In the genomic region with DNA sequence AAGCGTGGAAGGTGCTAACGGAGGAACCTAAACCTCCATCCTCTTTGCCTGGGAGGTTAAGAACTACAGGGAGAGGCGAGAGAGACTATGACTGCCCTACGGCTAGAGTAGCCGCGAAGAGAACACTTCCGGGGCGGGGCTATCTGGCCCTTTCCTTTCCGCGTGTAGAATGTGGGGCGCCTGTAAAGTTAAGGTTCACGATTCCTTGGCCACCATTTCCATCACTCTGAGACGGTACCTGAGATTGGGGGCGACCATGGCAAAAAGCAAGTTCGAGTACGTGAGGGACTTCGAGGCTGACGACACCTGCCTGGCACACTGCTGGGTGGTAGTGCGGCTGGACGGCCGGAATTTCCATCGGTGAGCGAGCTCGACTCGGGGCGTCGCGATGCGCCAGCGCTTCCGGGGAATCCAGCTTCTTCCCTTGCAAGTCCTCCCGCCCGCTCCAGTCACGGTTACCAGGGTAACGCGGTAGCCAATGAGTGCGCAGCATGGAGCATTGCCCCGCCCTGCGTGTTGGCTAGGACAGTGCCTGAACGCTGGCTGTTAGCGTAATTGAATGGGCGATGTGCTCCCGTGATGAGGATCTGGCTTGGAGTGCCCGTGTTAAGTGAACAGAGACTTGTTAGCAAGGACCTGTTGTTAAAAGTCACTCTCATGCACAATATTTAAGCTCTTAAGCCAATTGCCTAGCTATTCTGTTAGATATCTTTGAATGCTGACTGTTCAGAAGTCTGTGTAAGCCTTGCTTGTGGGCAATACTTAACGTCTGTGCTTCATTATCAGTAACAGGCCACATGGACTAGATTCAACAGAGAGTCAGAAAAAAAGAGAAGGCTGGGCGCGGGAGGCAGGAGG, we compare ENCODE assay signal across 1 cellular context.
TF ChIP-seq lines count a peak whose summit lies in the region.

Gene THG1L (plus strand): TSS at position 149 of the 858 bp plus-strand sequence. CDS start 21 bp downstream, at position 170.

TF ChIP-seq in K562, 482 proteins besides CTCF, POLR2A, EP300 and RAD21 (continued from another document and continues in another):
- TF ChIP-seq ZMIZ1 (IDR thresholded peaks at IDR 0.05; ENCODE audit: low read depth in 2 of 2, low read length in 2 of 2) (no peak; a peak in 1 of 4 replicates), TBP (optimal IDR thresholded peaks at IDR 0.05; ENCODE audit: low read depth, low read length) (peak; percentile 78), CCAR2 (IDR thresholded peaks at IDR 0.05; ENCODE audit: low read depth, low read length) (no peak), LEF1 (IDR thresholded peaks at IDR 0.05) (peak; percentile 63; the same call in 1 of the 2 replicates), ZNF384 (IDR thresholded peaks at IDR 0.05; ENCODE audit: low read depth, low read length) (peak; percentile 77), FOXK1 (CRISPR knock-in tag; IDR thresholded peaks at IDR 0.05; ENCODE audit: borderline replicate concordance) (peak; percentile 18; the same call in 1 of the 2 replicates), ADNP (tag; IDR thresholded peaks at IDR 0.05) (no peak), DMBX1 (CRISPR knock-in tag; IDR thresholded peaks at IDR 0.05; ENCODE audit: borderline replicate concordance) (0 out of 2 replicates have a peak, but pooled peaks have one; percentile 28), SIN3B (IDR thresholded peaks at IDR 0.05; ENCODE audit: low read depth) (peak; percentile 83), SMAD3 (CRISPR knock-in tag; conservative IDR thresholded peaks at IDR 0.05) (no peak), BHLHE40 (IDR thresholded peaks at IDR 0.05; ENCODE audit: low read length) (peak; percentile 57), TRIM24 (IDR thresholded peaks at IDR 0.05) (peak; percentile 44 to 46; a peak in 3 of 4 replicates), ZBTB40 (IDR thresholded peaks at IDR 0.05) (peak; percentile 94), ZBTB40 (CRISPR knock-in tag; IDR thresholded peaks at IDR 0.05) (no peak), AFF4 (CRISPR knock-in tag; IDR thresholded peaks at IDR 0.05) (peak; percentile 63; the same call in 1 of the 2 replicates), WHSC1 (IDR thresholded peaks at IDR 0.05; ENCODE audit: low read length) (no peak)
- TF ChIP-seq, protein P1, sequence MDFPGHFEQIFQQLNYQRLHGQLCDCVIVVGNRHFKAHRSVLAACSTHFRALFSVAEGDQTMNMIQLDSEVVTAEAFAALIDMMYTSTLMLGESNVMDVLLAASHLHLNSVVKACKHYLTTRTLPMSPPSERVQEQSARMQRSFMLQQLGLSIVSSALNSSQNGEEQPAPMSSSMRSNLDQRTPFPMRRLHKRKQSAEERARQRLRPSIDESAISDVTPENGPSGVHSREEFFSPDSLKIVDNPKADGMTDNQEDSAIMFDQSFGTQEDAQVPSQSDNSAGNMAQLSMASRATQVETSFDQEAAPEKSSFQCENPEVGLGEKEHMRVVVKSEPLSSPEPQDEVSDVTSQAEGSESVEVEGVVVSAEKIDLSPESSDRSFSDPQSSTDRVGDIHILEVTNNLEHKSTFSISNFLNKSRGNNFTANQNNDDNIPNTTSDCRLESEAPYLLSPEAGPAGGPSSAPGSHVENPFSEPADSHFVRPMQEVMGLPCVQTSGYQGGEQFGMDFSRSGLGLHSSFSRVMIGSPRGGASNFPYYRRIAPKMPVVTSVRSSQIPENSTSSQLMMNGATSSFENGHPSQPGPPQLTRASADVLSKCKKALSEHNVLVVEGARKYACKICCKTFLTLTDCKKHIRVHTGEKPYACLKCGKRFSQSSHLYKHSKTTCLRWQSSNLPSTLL (IDR thresholded peaks at IDR 0.05): no peak
- TF ChIP-seq, protein P2, sequence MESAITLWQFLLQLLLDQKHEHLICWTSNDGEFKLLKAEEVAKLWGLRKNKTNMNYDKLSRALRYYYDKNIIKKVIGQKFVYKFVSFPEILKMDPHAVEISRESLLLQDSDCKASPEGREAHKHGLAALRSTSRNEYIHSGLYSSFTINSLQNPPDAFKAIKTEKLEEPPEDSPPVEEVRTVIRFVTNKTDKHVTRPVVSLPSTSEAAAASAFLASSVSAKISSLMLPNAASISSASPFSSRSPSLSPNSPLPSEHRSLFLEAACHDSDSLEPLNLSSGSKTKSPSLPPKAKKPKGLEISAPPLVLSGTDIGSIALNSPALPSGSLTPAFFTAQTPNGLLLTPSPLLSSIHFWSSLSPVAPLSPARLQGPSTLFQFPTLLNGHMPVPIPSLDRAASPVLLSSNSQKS (CRISPR knock-in tag; IDR thresholded peaks at IDR 0.05): no peak
- TF ChIP-seq, protein P3, sequence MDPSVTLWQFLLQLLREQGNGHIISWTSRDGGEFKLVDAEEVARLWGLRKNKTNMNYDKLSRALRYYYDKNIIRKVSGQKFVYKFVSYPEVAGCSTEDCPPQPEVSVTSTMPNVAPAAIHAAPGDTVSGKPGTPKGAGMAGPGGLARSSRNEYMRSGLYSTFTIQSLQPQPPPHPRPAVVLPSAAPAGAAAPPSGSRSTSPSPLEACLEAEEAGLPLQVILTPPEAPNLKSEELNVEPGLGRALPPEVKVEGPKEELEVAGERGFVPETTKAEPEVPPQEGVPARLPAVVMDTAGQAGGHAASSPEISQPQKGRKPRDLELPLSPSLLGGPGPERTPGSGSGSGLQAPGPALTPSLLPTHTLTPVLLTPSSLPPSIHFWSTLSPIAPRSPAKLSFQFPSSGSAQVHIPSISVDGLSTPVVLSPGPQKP (CRISPR knock-in tag; IDR thresholded peaks at IDR 0.05): no peak
- TF ChIP-seq, protein P4, sequence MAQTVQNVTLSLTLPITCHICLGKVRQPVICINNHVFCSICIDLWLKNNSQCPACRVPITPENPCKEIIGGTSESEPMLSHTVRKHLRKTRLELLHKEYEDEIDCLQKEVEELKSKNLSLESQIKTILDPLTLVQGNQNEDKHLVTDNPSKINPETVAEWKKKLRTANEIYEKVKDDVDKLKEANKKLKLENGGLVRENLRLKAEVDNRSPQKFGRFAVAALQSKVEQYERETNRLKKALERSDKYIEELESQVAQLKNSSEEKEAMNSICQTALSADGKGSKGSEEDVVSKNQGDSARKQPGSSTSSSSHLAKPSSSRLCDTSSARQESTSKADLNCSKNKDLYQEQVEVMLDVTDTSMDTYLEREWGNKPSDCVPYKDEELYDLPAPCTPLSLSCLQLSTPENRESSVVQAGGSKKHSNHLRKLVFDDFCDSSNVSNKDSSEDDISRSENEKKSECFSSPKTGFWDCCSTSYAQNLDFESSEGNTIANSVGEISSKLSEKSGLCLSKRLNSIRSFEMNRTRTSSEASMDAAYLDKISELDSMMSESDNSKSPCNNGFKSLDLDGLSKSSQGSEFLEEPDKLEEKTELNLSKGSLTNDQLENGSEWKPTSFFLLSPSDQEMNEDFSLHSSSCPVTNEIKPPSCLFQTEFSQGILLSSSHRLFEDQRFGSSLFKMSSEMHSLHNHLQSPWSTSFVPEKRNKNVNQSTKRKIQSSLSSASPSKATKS (CRISPR knock-in tag; IDR thresholded peaks at IDR 0.05): no peak
